11 cellular contexts compared by ENCODE assay signal in the genomic region with DNA sequence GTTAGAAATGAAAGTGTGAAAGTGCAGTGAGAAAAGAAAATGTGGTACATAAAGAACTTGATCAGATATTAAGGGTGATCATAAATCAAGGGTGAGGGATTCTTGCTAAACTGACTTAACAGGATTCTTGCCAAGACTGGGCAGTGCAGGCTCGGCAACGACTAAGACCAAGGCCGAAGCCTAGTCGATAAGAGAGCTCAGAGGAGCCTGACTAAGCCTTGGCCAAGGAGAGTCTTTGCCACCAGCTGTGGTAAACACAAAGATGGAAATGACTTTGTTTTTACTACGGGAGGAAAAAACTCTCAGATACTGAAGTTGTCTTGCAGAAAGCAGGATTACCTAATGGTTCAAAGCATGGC.
"Had no signal": no experiment of that assay in that cellular context is flagged by ENCODE, and none has a peak within 500 bp of the region (broad histone marks: within the 10 kb centered on the region; RNA-seq: fewer than 3 reads in every experiment).

No MANE protein-coding gene starts in this region.

- ATAC-seq: esophagus mucosa had no signal

- DNase-seq: activated CD4-positive, alpha-beta T cell treated with anti-CD3 and anti-CD28 coated beads, Interleukin-2, amount 50 U/mL, for 1 hour; activated CD4-positive, CD25-positive, alpha-beta regulatory T cell; activated naive CD4-positive, alpha-beta T cell treated with anti-CD3 and anti-CD28 coated beads, Interleukin-2, amount 10 ng/mL, durations not matched to agents 7 days and 5 days; activated T-cell treated with anti-CD3 and anti-CD28 coated beads for 4 hours; foreskin melanocyte; head of caudate nucleus; posterior cingulate gyrus; stimulated activated CD4-positive, alpha-beta T cell treated with anti-CD3 and anti-CD28 coated beads, Interleukin-2, amount 100 ng/mL, for 24 hours; stimulated activated naive CD4-positive, alpha-beta T cell treated with Interleukin-2 at 50 U/mL for 16 hours; T-helper 2 cell had no signal
